10 cellular contexts compared by ENCODE assay signal in the genomic region with DNA sequence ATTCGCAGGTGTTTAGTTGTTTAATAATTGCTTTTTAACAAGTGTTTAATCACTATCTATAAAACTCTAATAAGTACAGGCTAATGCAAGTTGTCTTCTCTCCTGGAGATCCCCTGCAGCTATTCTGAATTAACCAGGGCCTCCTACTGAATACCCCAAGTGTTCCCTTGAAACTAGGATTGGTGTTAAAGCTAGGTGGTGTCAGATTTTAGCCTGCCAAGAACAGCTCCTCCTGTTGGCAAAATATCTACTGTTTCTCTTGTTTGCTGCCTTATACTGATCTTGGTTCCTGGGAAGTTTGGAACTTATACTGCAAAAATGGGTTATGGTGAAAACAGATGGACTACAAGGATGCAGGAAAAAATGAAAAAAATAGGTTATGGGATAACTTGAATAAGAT. TPM values are rescaled to one million over a fixed set of nuclear protein-coding genes. Genes with fewer than 3 reads are reported as not detected.
DNase-seq lines count a peak whose midpoint lies in the region; ATAC-seq and TF ChIP-seq lines count a peak whose summit lies in the region.
"Had no signal": no experiment of that assay in that cellular context is flagged by ENCODE, and none has a peak within 500 bp of the region (broad histone marks: within the 10 kb centered on the region; RNA-seq: fewer than 3 reads in every experiment).

No MANE protein-coding gene starts in this region.

- WGBS in H9 (ENCODE audit: extremely low coverage, insufficient read length, low lambda C conversion rate), result no CpG with 5 or more reads among the region's 1 CpG

- H3K27ac Mint-ChIP-seq in H9 (peak overlapping the region in 2 of 3 experiments; percentile 58 to 81; a peak in 1 of 7 replicates), chondrocyte (ENCODE audit: unreplicated experiment) (no peak overlapping the region)
- H3K27ac Mint-ChIP-seq: CD8-positive, alpha-beta memory T cell had no signal

- peaks cover 60 to 62% of the 10 kb centered on the region in 2 experiments for H3K4me1 Mint-ChIP-seq in H9
- no peaks in the 10 kb centered on the region for H3K4me1 Mint-ChIP-seq in chondrocyte (ENCODE audit: low read depth)
- H3K4me1 Mint-ChIP-seq: CD8-positive, alpha-beta memory T cell had no signal

- no peak overlapping the region for H3K14ac ChIP-seq in H9 (ENCODE audit: insufficient read depth, low read length)

- H3K4me1 ChIP-seq in H9 (ENCODE audit: insufficient read depth, low read length), result peaks cover 7% of the 10 kb centered on the region
- H3K4me1 ChIP-seq in OCI-LY7 (ENCODE audit: insufficient read depth, low read length, poor library complexity, severe bottlenecking), result no peaks in the 10 kb centered on the region

- H3K79me1 ChIP-seq in H9 (ENCODE audit: insufficient read depth, low read depth, low read length, poor library complexity, severe bottlenecking), result no peaks in the 10 kb centered on the region

- no peak overlapping the region for H3K23ac ChIP-seq in H9 (ENCODE audit: insufficient read length, low read depth, low read length)

- no peak overlapping the region for H3K4ac ChIP-seq in H9 (ENCODE audit: low read depth, low read length)

- H4K20me1 ChIP-seq in H9 (ENCODE audit: control insufficient read depth, insufficient read depth, insufficient read length) (no peaks in the 10 kb centered on the region), OCI-LY7 (ENCODE audit: insufficient read depth, low read length) (no peaks in the 10 kb centered on the region)

- H4K91ac ChIP-seq in H9 (ENCODE audit: insufficient read length, low read depth, low read length), result no peak overlapping the region

- no peak overlapping the region for H2BK120ac ChIP-seq in H9 (ENCODE audit: low read depth, low read length, poor library complexity, severe bottlenecking)

- H3K79me2 ChIP-seq in H9 (ENCODE audit: insufficient read depth, low read length), result no peaks in the 10 kb centered on the region
- H3K79me2 ChIP-seq in OCI-LY7 (ENCODE audit: insufficient read depth, low read depth, low read length), result no peaks in the 10 kb centered on the region

- H3T11ph ChIP-seq in H9 (ENCODE audit: low read length), result no peak overlapping the region

- H3K4me3 Mint-ChIP-seq in H9 (no peak overlapping the region), chondrocyte (ENCODE audit: unreplicated experiment) (no peak overlapping the region)
- H3K4me3 Mint-ChIP-seq: CD8-positive, alpha-beta memory T cell had no signal

- CTCF ChIA-PET in OCI-LY7 (lab: Charles Lee; ENCODE audit: unreplicated experiment), result no interaction called here

- no TSS peak for BruUV-seq in OCI-LY7 (replicated peaks; lab: Mats Ljungman, UMichigan)

- H2BK15ac ChIP-seq in H9 (ENCODE audit: low read depth, low read length), result no peak overlapping the region

- H3K27me3 Mint-ChIP-seq in H9 (ENCODE audit: low read depth) (no peaks in the 10 kb centered on the region), chondrocyte (ENCODE audit: low read depth) (peaks cover 10% of the 10 kb centered on the region)

- H2BK5ac ChIP-seq in H9 (ENCODE audit: insufficient read length, low read length), result no peak overlapping the region

- H3K9me3 ChIP-seq in H9 (ENCODE audit: control insufficient read depth, low read depth, low read length) (no peaks in the 10 kb centered on the region), OCI-LY7 (ENCODE audit: low read length) (no peaks in the 10 kb centered on the region)

- H2AFZ ChIP-seq in H9 (ENCODE audit: low read length) (no peak overlapping the region), OCI-LY7 (ENCODE audit: low read length) (no peak overlapping the region)

- H3K9me3 Mint-ChIP-seq in H9, result peaks cover 5 to 6% of the 10 kb centered on the region in 2 experiments; a peak in 3 of 5 replicates
- peaks cover 18% of the 10 kb centered on the region for H3K9me3 Mint-ChIP-seq in chondrocyte (ENCODE audit: low read depth)

- H3K36me3 Mint-ChIP-seq in H9 (ENCODE audit: insufficient read depth in 1 of 3, low read depth in 3 of 3), result peaks cover 0 to 5% (median 0%) of the 10 kb centered on the region in 3 experiments; a peak in 1 of 7 replicates
- H3K36me3 Mint-ChIP-seq in chondrocyte (ENCODE audit: low read depth), result peaks cover 10% of the 10 kb centered on the region

- H2BK20ac ChIP-seq in H9 (ENCODE audit: low read depth, low read length, poor library complexity, severe bottlenecking), result no peak overlapping the region

- H3K4me3 ChIP-seq in OCI-LY7 (ENCODE audit: low read depth, low read length, poor library complexity, severe bottlenecking) (no peak overlapping the region), fibroblast of villous mesenchyme (ENCODE audit: low read depth, low read length) (no peak overlapping the region)

- intact Hi-C loops in OCI-LY7 (cut with micrococcal nuclease; ENCODE audit: unreplicated experiment), result no loop called here

- H3K27me3 ChIP-seq in H9 (ENCODE audit: insufficient read depth, low read length), result no peaks in the 10 kb centered on the region

- H3K56ac ChIP-seq in H9 (ENCODE audit: insufficient read length, low read depth, low read length), result no peak overlapping the region

- no peak overlapping the region for H2AK5ac ChIP-seq in H9 (ENCODE audit: insufficient read length, low read length)

- no peaks in the 10 kb centered on the region for H3K23me2 ChIP-seq in H9 (ENCODE audit: insufficient read length, low read depth, low read length, poor library complexity, severe bottlenecking)

- DNase-seq in H9 (no peak), OCI-LY7 (ENCODE audit: low spot score) (no peak), fibroblast of villous mesenchyme (ENCODE audit: low read depth) (no peak), chondrocyte (ENCODE audit: low spot score) (no peak), NCI-H1930 (lab: John Stamatoyannopoulos, UW) (no peak), NCI-H2227 (lab: John Stamatoyannopoulos, UW; ENCODE audit: unreplicated experiment) (no peak)
- DNase-seq: CD8-positive, alpha-beta memory T cell; NCI-H446; NCI-H774 had no signal

- H3K9ac ChIP-seq in H9 (ENCODE audit: extremely low read depth, insufficient read length, low read length), result no peak overlapping the region

- H3K4me2 ChIP-seq in H9 (ENCODE audit: insufficient read depth, insufficient read length, low read length), result no peak overlapping the region
- H3K4me2 ChIP-seq in OCI-LY7 (ENCODE audit: low read length), result no peak overlapping the region

- H3K9me2 ChIP-seq in OCI-LY7 (ENCODE audit: insufficient read depth, low read length), result no peaks in the 10 kb centered on the region

- TF ChIP-seq CTCF in H9 (conservative IDR thresholded peaks at IDR 0.05) (peak; percentile 68), OCI-LY7 (conservative IDR thresholded peaks at IDR 0.05; ENCODE audit: low read length) (peak; percentile 56), fibroblast of villous mesenchyme (IDR thresholded peaks at IDR 0.05; ENCODE audit: insufficient read depth, low read depth, low read length) (peak; percentile 25), chondrocyte (IDR thresholded peaks at IDR 0.05) (no peak)

- H3K27ac ChIP-seq in H9 (ENCODE audit: insufficient read length, low read depth, low read length) (no peak overlapping the region), OCI-LY7 (ENCODE audit: low read depth, low read length, poor library complexity, severe bottlenecking) (no peak overlapping the region)

- POLR2A ChIA-PET in OCI-LY7 (lab: Charles Lee), result interaction anchor here (0.7 to 1.2 kb wide), 2 partner anchors 10 to 291 kb away, joined by 3 read pairs; no protein-coding TSS in a partner anchor

- ATAC-seq in GM18519 (IDR thresholded peaks at IDR 0.05; ENCODE audit: low FRiP score, unreplicated experiment), result no peak

- H3K36me3 ChIP-seq in OCI-LY7 (ENCODE audit: insufficient read depth, low read length), result no peaks in the 10 kb centered on the region

- H3K18ac ChIP-seq in H9 (ENCODE audit: insufficient read length, low read depth, low read length), result no peak overlapping the region

- H4K5ac ChIP-seq in H9 (ENCODE audit: insufficient read length, low read depth, low read length), result no peak overlapping the region

- H4K8ac ChIP-seq in H9 (replicated peaks; ENCODE audit: insufficient read length, low read depth, low read length), result no peak overlapping the region

- no peak overlapping the region for H2BK12ac ChIP-seq in H9 (ENCODE audit: insufficient read length, low read depth, low read length)

RNA-seq across cellular contexts. Expression of a gene that starts 26.1 kb away (rescaled TPM):
- total RNA-seq in H9 (2021), result 0.77 and 1.7 TPM in 2 replicates
- 16.1 and 17.6 TPM in 2 replicates for total RNA-seq in OCI-LY7 (2014; rRNA removed; shearing (Covaris generic))
- total RNA-seq in OCI-LY7 (2022), result 59.6 and 73.1 TPM in 2 replicates
- total RNA-seq in fibroblast of villous mesenchyme, result 8.1 and 11.2 TPM in 2 replicates
- total RNA-seq in chondrocyte, result 1.8 to 2.9 TPM (median 2.2 TPM) in 3 replicates
